9 cellular contexts compared by ENCODE assay signal in genomic region chr11:122850076-122850631, GRCh38. TPM values are rescaled to one million over a fixed set of nuclear protein-coding genes. Genes with fewer than 3 reads are reported as not detected.
DNase-seq lines count a peak whose midpoint lies in the region; ATAC-seq and TF ChIP-seq lines count a peak whose summit lies in the region.
"Had no signal": no experiment of that assay in that cellular context is flagged by ENCODE, and none has a peak within 500 bp of the region (broad histone marks: within the 10 kb centered on the region; RNA-seq: fewer than 3 reads in every experiment).

No MANE protein-coding gene starts in this region.

- intact Hi-C loops in mucosa of descending colon (cut with DNase I, micrococcal nuclease) = loop anchor here (10.0 kb wide), 2 partner anchors 55 to 225 kb away; no protein-coding TSS in a partner anchor
- intact Hi-C loops in right lobe of liver (cut with DNase I) = loop anchor here in 1 of 2 donors (10.0 kb wide), 1 partner anchor 225 kb away; no protein-coding TSS in a partner anchor

- TF ChIP-seq CTCF in astrocyte of the cerebellum (IDR thresholded peaks at IDR 0.05; ENCODE audit: low read depth, low read length, missing control alignments) (no peak), mucosa of descending colon (IDR thresholded peaks at IDR 0.05) (no peak), right lobe of liver (IDR thresholded peaks at IDR 0.05) (no peak)

- in situ Hi-C loops in astrocyte of the cerebellum (cut with HindIII; ENCODE audit: low sequenced_read_pairs) = no loop called here

- no peak for TF ChIP-seq POLR2A in right lobe of liver (IDR thresholded peaks at IDR 0.05)

- H3K27me3 ChIP-seq in right lobe of liver = no peaks in the 10 kb centered on the region

- peaks cover 40 to 84% (median 81%) of the 10 kb centered on the region in 4 donors for H3K4me1 Mint-ChIP-seq in naive thymus-derived CD8-positive, alpha-beta T cell

- H3K9me3 ChIP-seq in mucosa of descending colon = no peaks in the 10 kb centered on the region
- no peaks in the 10 kb centered on the region for H3K9me3 ChIP-seq in right lobe of liver
- H3K9me3 ChIP-seq: gastroesophageal sphincter had no signal

- H3K27me3 Mint-ChIP-seq in naive thymus-derived CD8-positive, alpha-beta T cell = no peaks in the 10 kb centered on the region

- peak overlapping the region; percentile 91 to 97 (median 94) for H3K27ac Mint-ChIP-seq in naive thymus-derived CD8-positive, alpha-beta T cell

- H3K9me3 Mint-ChIP-seq in naive thymus-derived CD8-positive, alpha-beta T cell = peaks cover 0 to under 1% (median 0%) of the 10 kb centered on the region in 9 donors

- peak; percentile 19 to 48 for ATAC-seq in naive thymus-derived CD8-positive, alpha-beta T cell
- ATAC-seq in mucosa of descending colon (no peak), right lobe of liver (no peak)
- ATAC-seq: gastroesophageal sphincter had no signal

- H3K36me3 ChIP-seq in mucosa of descending colon (ENCODE audit: low read depth) (no peaks in the 10 kb centered on the region), right lobe of liver (no peaks in the 10 kb centered on the region)
- H3K36me3 ChIP-seq: gastroesophageal sphincter had no signal

- DNase-seq in EH (ENCODE audit: low read depth) (peak; percentile 68), NCI-H69 (lab: John Stamatoyannopoulos, UW) (peak; percentile 50), astrocyte of the cerebellum (ENCODE audit: low read depth) (peak; percentile 38), hypothalamus (lab: John Stamatoyannopoulos, UW) (no peak), mucosa of descending colon (no peak), NCI-H1436 (lab: John Stamatoyannopoulos, UW) (no peak), right lobe of liver (no peak)
- DNase-seq in naive thymus-derived CD8-positive, alpha-beta T cell = peak in 2 of 10 donors; percentile 14 to 44

- peaks cover 21 to 54% (median 30%) of the 10 kb centered on the region in 3 donors for H3K36me3 Mint-ChIP-seq in naive thymus-derived CD8-positive, alpha-beta T cell

- no peak overlapping the region for H3K27ac ChIP-seq in right lobe of liver
- H3K27ac ChIP-seq: gastroesophageal sphincter had no signal

- POLR2A ChIA-PET in naive thymus-derived CD8-positive, alpha-beta T cell (lab: Charles Lee) = interaction anchor here (0.5 to 10.9 kb wide), 3 partner anchors 9 to 31 kb away, joined by 3 to 226 read pairs (median 42); partner anchors contain the start of gene CRTAM

- H3K4me1 ChIP-seq in mucosa of descending colon (ENCODE audit: low read depth) (no peaks in the 10 kb centered on the region), right lobe of liver (no peaks in the 10 kb centered on the region)
- H3K4me1 ChIP-seq: gastroesophageal sphincter had no signal

- 33% methylated on average over 5 of the region's 7 CpGs for WGBS in right lobe of liver (ENCODE audit: insufficient coverage, low coverage, low lambda C conversion rate, missing lambda C conversion rate)

- H3K4me3 Mint-ChIP-seq in naive thymus-derived CD8-positive, alpha-beta T cell = peak overlapping the region; percentile 23 to 87 (median 74)

- H3K4me3 ChIP-seq in astrocyte of the cerebellum (ENCODE audit: low read depth, low read length) (no peak overlapping the region), mucosa of descending colon (no peak overlapping the region), right lobe of liver (no peak overlapping the region)
- H3K4me3 ChIP-seq: gastroesophageal sphincter had no signal

RNA-seq across cellular contexts. Expression of gene CRTAM, which starts 11.9 kb away (rescaled TPM):
- total RNA-seq in naive thymus-derived CD8-positive, alpha-beta T cell = 10 to 100 TPM; 48.1 to 52.3 TPM
- 10 to 100 TPM; 66.6 to 98.7 (median 88.3) TPM for polyA plus RNA-seq in naive thymus-derived CD8-positive, alpha-beta T cell
- total RNA-seq in mucosa of descending colon (under 1 TPM; 0.26 to 0.87 (median 0.38) TPM), right lobe of liver (under 1 TPM in 5 of 6 experiments, not detected in 1; 0.11 to 0.26 (median 0.25) TPM)
- total RNA-seq: gastroesophageal sphincter had no signal

RNA-seq across cellular contexts. Expression of gene JHY, which starts 32.4 kb away (rescaled TPM):
- 1 to 10 TPM; 6.3 to 6.7 TPM for total RNA-seq in naive thymus-derived CD8-positive, alpha-beta T cell
- 1 to 10 TPM; 2.4 to 3.4 (median 3.1) TPM for polyA plus RNA-seq in naive thymus-derived CD8-positive, alpha-beta T cell
- 1 to 10 TPM; 1.5 to 5.4 (median 2.4) TPM for total RNA-seq in mucosa of descending colon
- under 1 TPM in 5 of 6 experiments, not detected in 1; 0.10 to 0.37 (median 0.22) TPM for total RNA-seq in right lobe of liver

Comparison
In these comparisons a context has a peak if more than half of its experiments do, and no peak if none do; other contexts are left out.
1. DNase-seq: peak in EH (single experiment), NCI-H69 (single experiment) and astrocyte of the cerebellum (single experiment); none in hypothalamus (0 of 51), mucosa of descending colon (0 of 3), NCI-H1436 (single experiment) and right lobe of liver (0 of 3).
2. ATAC-seq: peak in naive thymus-derived CD8-positive, alpha-beta T cell (2 of 2); none in mucosa of descending colon (single experiment) and right lobe of liver (0 of 4).
3. RNA of gene CRTAM, which starts 11.9 kb away (total RNA-seq): 48.1 to 52.3 TPM in naive thymus-derived CD8-positive, alpha-beta T cell; 0.26 to 0.87 TPM in mucosa of descending colon and 0.11 to 0.26 TPM in right lobe of liver; every median in the first group is over 10 times any median in the second.